8 cellular contexts compared by ENCODE assay signal in genomic region chr1:86914635-86914997, GRCh38. TPM values are rescaled to one million over a fixed set of nuclear protein-coding genes. Genes with fewer than 3 reads are reported as not detected.
A peak's percentile ranks its signal among the peaks of the same experiment; 100 is the strongest.
DNase-seq lines count a peak whose midpoint lies in the region; TF ChIP-seq lines count a peak whose summit lies in the region.

Gene HS2ST1, plus strand, starts transcription at chr1:86914635.

- no peak within 1 kb of the TSS for H3K4me3 Mint-ChIP-seq in activated naive CD4-positive, alpha-beta T cell treated with anti-CD3 and anti-CD28 coated beads, Interleukin-2, amount 10 ng/mL, durations not matched to agents 7 days and 5 days

- H3K27ac ChIP-seq in AG04450 (ENCODE audit: low read depth, low read length) (peak within 1 kb of the TSS; percentile 86), HUES64 (ENCODE audit: low read depth, low read length) (peak within 1 kb of the TSS; percentile 88), colonic mucosa (peak within 1 kb of the TSS; percentile 82), mucosa of rectum (ENCODE audit: low read depth in 2 of 2, low read length in 2 of 2) (peak within 1 kb of the TSS; percentile 88 to 97)

- H3K27me3 Mint-ChIP-seq in activated naive CD4-positive, alpha-beta T cell treated with anti-CD3 and anti-CD28 coated beads, Interleukin-2, amount 10 ng/mL, durations not matched to agents 7 days and 5 days: no peaks in the 10 kb centered on the region

- no peak for TF ChIP-seq CTCF in AG04450 (IDR thresholded peaks at IDR 0.05; ENCODE audit: low read depth, low read length)
- no peak for TF ChIP-seq CTCF in colonic mucosa (IDR thresholded peaks at IDR 0.05)

- H3K36me3 ChIP-seq in HUES64 (ENCODE audit: insufficient read depth, low read length) (peaks cover 9% of the 10 kb centered on the region; the same call in 1 of the 2 replicates), colonic mucosa (no peaks in the 10 kb centered on the region), mucosa of rectum (ENCODE audit: control insufficient read depth in 2 of 2, insufficient read depth in 2 of 2, low read length in 2 of 2) (no peaks in the 10 kb centered on the region)

- no peaks in the 10 kb centered on the region for H3K9me3 Mint-ChIP-seq in activated naive CD4-positive, alpha-beta T cell treated with anti-CD3 and anti-CD28 coated beads, Interleukin-2, amount 10 ng/mL, durations not matched to agents 7 days and 5 days

- under 1% methylated on average over 41 of the region's 41 CpGs for WGBS in HUES64

- POLR2A ChIA-PET in AG04450 (lab: Yijun Ruan, JAX): interaction anchor here (0.9 to 1.3 kb wide), 5 partner anchors 13 to 210 kb away, joined by 3 to 7 read pairs (median 4); partner anchors contain the start of gene SH3GLB1

- intact Hi-C loops in colonic mucosa (cut with DNase I): no loop called here

- peak within 1 kb of the TSS; percentile 96 for H3K9ac ChIP-seq in HUES64 (ENCODE audit: low read depth, low read length)
- H3K9ac ChIP-seq in colonic mucosa (ENCODE audit: low read depth in 2 of 2, low read length in 2 of 2): peak within 1 kb of the TSS; percentile 82 to 99
- H3K9ac ChIP-seq in mucosa of rectum (ENCODE audit: low read depth in 1 of 2, low read length in 2 of 2): peak within 1 kb of the TSS; percentile 92 to 96

- H3K4me3 ChIP-seq in AG04450 (ENCODE audit: low read depth, low read length) (peak within 1 kb of the TSS; percentile 100), HUES64 (ENCODE audit: low read length) (peak within 1 kb of the TSS; percentile 91), colonic mucosa (peak within 1 kb of the TSS; percentile 55), mucosa of rectum (ENCODE audit: low read length in 2 of 2) (peak within 1 kb of the TSS; percentile 99 to 100)

- CTCF ChIA-PET in AG04450 (lab: Charles Lee): interaction anchor here (0.8 to 2.8 kb wide), 8 partner anchors 11 to 210 kb away, joined by 3 to 13 read pairs (median 6); partner anchors contain the start of gene SH3GLB1
- CTCF ChIA-PET in activated naive CD4-positive, alpha-beta T cell treated with anti-CD3 and anti-CD28 coated beads, Interleukin-2, amount 10 ng/mL, durations not matched to agents 7 days and 5 days (lab: Charles Lee): interaction anchor here (1.0 to 3.1 kb wide), 3 partner anchors 131 to 528 kb away, joined by 3 to 10 read pairs (median 7); no protein-coding TSS in a partner anchor

- peaks cover 28% of the 10 kb centered on the region for H3K36me3 Mint-ChIP-seq in activated naive CD4-positive, alpha-beta T cell treated with anti-CD3 and anti-CD28 coated beads, Interleukin-2, amount 10 ng/mL, durations not matched to agents 7 days and 5 days

- H3K4me1 ChIP-seq in HUES64 (ENCODE audit: insufficient read depth, low read length) (peaks cover 18% of the 10 kb centered on the region), colonic mucosa (no peaks in the 10 kb centered on the region), mucosa of rectum (ENCODE audit: control insufficient read depth in 2 of 2, insufficient read depth in 2 of 2, low read length in 2 of 2) (peaks cover 11 to 14% of the 10 kb centered on the region in 2 donors)

- H3K27me3 ChIP-seq in AG04450 (ENCODE audit: control insufficient read depth, insufficient read depth, low read length) (no peaks in the 10 kb centered on the region), HUES64 (ENCODE audit: insufficient read depth, low read length) (no peaks in the 10 kb centered on the region), colonic mucosa (no peaks in the 10 kb centered on the region), mucosa of rectum (ENCODE audit: control insufficient read depth in 2 of 2, insufficient read depth in 2 of 2, low read length in 2 of 2) (no peaks in the 10 kb centered on the region)

- DNase-seq in AG04450 (ENCODE audit: low read depth, low spot score) (no peak), colonic mucosa (no peak), epidermal melanocyte (ENCODE audit: insufficient read length, low spot score) (no peak), kidney glomerular epithelial cell (lab: John Stamatoyannopoulos, UW) (no peak)
- DNase-seq in activated CD4-positive, alpha-beta T cell treated with anti-CD3 and anti-CD28 coated beads for 48 hours: no peak
- no peak for DNase-seq in activated naive CD4-positive, alpha-beta T cell treated with anti-CD3 and anti-CD28 coated beads, Interleukin-2, amount 10 ng/mL, durations not matched to agents 7 days and 5 days

- H3K9me3 ChIP-seq in AG04450 (ENCODE audit: control insufficient read depth, insufficient read depth, low read length) (no peaks in the 10 kb centered on the region; the same call in 1 of the 2 replicates), HUES64 (ENCODE audit: insufficient read depth, low read depth, low read length) (no peaks in the 10 kb centered on the region), colonic mucosa (no peaks in the 10 kb centered on the region), mucosa of rectum (ENCODE audit: control insufficient read depth in 2 of 2, low read length in 2 of 2) (no peaks in the 10 kb centered on the region)

- H3K4me1 Mint-ChIP-seq in activated naive CD4-positive, alpha-beta T cell treated with anti-CD3 and anti-CD28 coated beads, Interleukin-2, amount 10 ng/mL, durations not matched to agents 7 days and 5 days: peaks cover 37% of the 10 kb centered on the region

- no peak within 1 kb of the TSS for H3K27ac Mint-ChIP-seq in activated naive CD4-positive, alpha-beta T cell treated with anti-CD3 and anti-CD28 coated beads, Interleukin-2, amount 10 ng/mL, durations not matched to agents 7 days and 5 days

RNA-seq across cellular contexts. Expression of gene HS2ST1, which starts in this region (rescaled TPM):
- 19.8 and 22.4 TPM in 2 replicates for polyA plus RNA-seq in AG04450 (2011; rRNA removed)
- 13.8 and 19.0 TPM in 2 replicates for polyA minus RNA-seq in AG04450 (2011; rRNA and poly(A)+ RNA removed)
- 16.0 TPM for polyA plus RNA-seq in HUES64 (2013, experiment 1 of 2)
- 18.6 TPM for polyA plus RNA-seq in HUES64 (2013, experiment 2 of 2)
- total RNA-seq in colonic mucosa: 10 to 100 TPM; 21.3 to 23.5 TPM
